Comparison of ENCODE assay signal across 13 cellular contexts in the genomic region with DNA sequence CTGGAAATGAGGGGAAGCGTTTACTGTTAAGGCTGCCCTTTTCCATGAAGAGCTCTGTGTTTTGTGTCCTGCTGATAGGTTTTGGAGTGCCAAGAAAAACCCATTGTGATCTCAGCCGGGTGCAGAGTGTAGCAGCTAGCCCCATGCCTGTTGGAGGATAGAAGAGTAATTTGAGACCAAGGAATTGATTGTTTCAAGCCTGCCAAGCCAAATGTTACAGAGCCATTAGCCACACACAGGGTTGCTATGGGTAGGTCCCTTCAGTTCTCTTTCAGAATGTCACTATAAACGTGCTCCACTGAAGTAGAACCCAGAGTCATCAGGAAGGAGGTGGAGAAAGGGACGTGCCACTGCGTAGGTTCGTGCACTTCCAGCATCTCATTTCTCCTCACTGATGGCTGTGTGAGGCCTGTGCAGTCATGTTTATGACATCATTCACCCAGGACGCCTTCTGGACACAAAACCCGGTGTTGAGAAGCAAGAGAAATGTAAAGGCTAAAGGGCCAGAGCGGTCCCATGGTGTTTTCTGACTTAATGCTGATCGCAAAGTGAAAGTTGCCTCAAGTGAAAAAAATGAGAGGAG. TPM values are rescaled to one million over a fixed set of nuclear protein-coding genes. Genes with fewer than 3 reads are reported as not detected.
A peak's percentile ranks its signal among the peaks of the same experiment; 100 is the strongest.
DNase-seq lines count a peak whose midpoint lies in the region; ATAC-seq and TF ChIP-seq lines count a peak whose summit lies in the region.
"Had no signal": no experiment of that assay in that cellular context is flagged by ENCODE, and none has a peak within 500 bp of the region (broad histone marks: within the 10 kb centered on the region; RNA-seq: fewer than 3 reads in every experiment).

No MANE protein-coding gene starts in this region.

- no peak overlapping the region for H3K27ac ChIP-seq in epithelial cell of prostate
- H3K27ac ChIP-seq: BLaER1 had no signal

- peaks cover 27% of the 10 kb centered on the region for H3K27me3 Mint-ChIP-seq in nephron (ENCODE audit: low read depth)
- H3K27me3 Mint-ChIP-seq: activated naive CD8-positive, alpha-beta T cell treated with anti-CD3 and anti-CD28 coated beads, Interleukin-2, amount 10 ng/mL, durations not matched to agents 7 days and 5 days had no signal

- peak overlapping the region in 2 of 3 experiments; percentile 1 to 16 for H3K4me3 Mint-ChIP-seq in nephron
- H3K4me3 Mint-ChIP-seq: activated naive CD8-positive, alpha-beta T cell treated with anti-CD3 and anti-CD28 coated beads, Interleukin-2, amount 10 ng/mL, durations not matched to agents 7 days and 5 days had no signal

- in situ Hi-C loops in G401 (cut with HindIII; ENCODE audit: low sequenced_read_pairs), result no loop called here

- H3K9me3 Mint-ChIP-seq in nephron, result no peaks in the 10 kb centered on the region
- H3K9me3 Mint-ChIP-seq: activated naive CD8-positive, alpha-beta T cell treated with anti-CD3 and anti-CD28 coated beads, Interleukin-2, amount 10 ng/mL, durations not matched to agents 7 days and 5 days had no signal

- H3K27ac Mint-ChIP-seq in nephron, result peak overlapping the region; percentile 25 to 85 (median 59)
- H3K27ac Mint-ChIP-seq: activated naive CD8-positive, alpha-beta T cell treated with anti-CD3 and anti-CD28 coated beads, Interleukin-2, amount 10 ng/mL, durations not matched to agents 7 days and 5 days had no signal

- no peak for TF ChIP-seq CTCF in nephron (IDR thresholded peaks at IDR 0.05; ENCODE audit: unreplicated experiment in 3 of 3)

- no peaks in the 10 kb centered on the region for H3K36me3 Mint-ChIP-seq in nephron (ENCODE audit: low read depth)

- peaks cover 61% of the 10 kb centered on the region for H3K4me1 Mint-ChIP-seq in nephron

- ATAC-seq in GM21423 (IDR thresholded peaks at IDR 0.05; ENCODE audit: unreplicated experiment) (no peak), HG02870 (IDR thresholded peaks at IDR 0.05; ENCODE audit: unreplicated experiment) (no peak)

- peak; percentile 64 for DNase-seq in G401 (ENCODE audit: low spot score)
- peak; percentile 30 for DNase-seq in NCI-H345 treated with DMSO at 0.1 percent for 48 hours (lab: John Stamatoyannopoulos, UW; ENCODE audit: unreplicated experiment)
- peak; percentile 18 for DNase-seq in epithelial cell of prostate (ENCODE audit: low read depth, low spot score)
- no peak for DNase-seq in NK-92 treated with Interleukin-12 subunit alpha and Interleukin-12 subunit beta, amount 100 ng/mL, for 24 hours (lab: John Stamatoyannopoulos, UW)
- DNase-seq in D341Med (ENCODE audit: low spot score), result no peak
- DNase-seq: activated CD4-positive, alpha-beta T cell treated with anti-CD3 and anti-CD28 coated beads, Interleukin-2, amount 50 U/mL, for 4 hours; activated naive CD8-positive, alpha-beta T cell treated with anti-CD3 and anti-CD28 coated beads, Interleukin-2, amount 10 ng/mL, durations not matched to agents 7 days and 5 days; KBM-7; RPMI8226 had no signal

RNA-seq across cellular contexts. Expression of gene GMPR, which starts 6.6 kb away (rescaled TPM):
- not detected in 2 replicates for total RNA-seq in G401 (2014; rRNA removed; shearing (Covaris generic))

Comparison
In these comparisons a context has a peak if more than half of its experiments do, and no peak if none do; other contexts are left out.
1. DNase-seq: peak in G401 (single experiment), NCI-H345 treated with DMSO at 0.1 percent for 48 hours (single experiment) and epithelial cell of prostate (single experiment); none in NK-92 treated with Interleukin-12 subunit alpha and Interleukin-12 subunit beta, amount 100 ng/mL, for 24 hours (single experiment) and D341Med (single experiment).